19 cellular contexts compared by ENCODE assay signal in genomic region chr15:42104095-42104891, GRCh38. TPM values are rescaled to one million over a fixed set of nuclear protein-coding genes. Genes with fewer than 3 reads are reported as not detected.
"Had no signal": no experiment of that assay in that cellular context is flagged by ENCODE, and none has a peak within 500 bp of the region (broad histone marks: within the 10 kb centered on the region; RNA-seq: fewer than 3 reads in every experiment).

No MANE protein-coding gene starts in this region.

- DNase-seq: activated CD8-positive, alpha-beta memory T cell treated with anti-CD3 and anti-CD28 coated beads, Interleukin-2, amount 10 ng/mL, durations not matched to agents 7 days and 5 days; activated gamma-delta T cell; activated naive CD8-positive, alpha-beta T cell treated with anti-CD3 and anti-CD28 coated beads, Interleukin-2, amount 10 ng/mL, durations not matched to agents 7 days and 5 days; activated T-cell treated with anti-CD3 and anti-CD28 coated beads, Interleukin-2, amount 50 U/mL, for 24 hours; effector CD8-positive, alpha-beta T cell; hypothalamus; naive thymus-derived CD4-positive, alpha-beta T cell; right lobe of liver; stimulated activated CD4-positive, alpha-beta T cell treated with anti-CD3 and anti-CD28 coated beads, Interleukin-12 subunit alpha, Interleukin-12 subunit beta, amount 100 ng/mL, for 4 hours; stimulated activated CD4-positive, alpha-beta T cell treated with anti-CD3 and anti-CD28 coated beads, Interleukin-2, amount 100 ng/mL, for 48 hours; stimulated activated naive CD4-positive, alpha-beta T cell treated with Interleukin-2 at 50 U/mL for 16 hours; SW 1271; upper lobe of left lung had no signal

- H3K36me3 ChIP-seq: prostate gland, right lobe of liver, suprapubic skin, upper lobe of left lung had no signal

- H3K9me3 ChIP-seq: prostate gland, right lobe of liver, suprapubic skin, upper lobe of left lung had no signal

- H3K27me3 ChIP-seq: right lobe of liver, suprapubic skin, upper lobe of left lung had no signal

- H3K4me1 ChIP-seq: prostate gland, right lobe of liver had no signal

- H3K4me3 ChIP-seq: coronary artery, lung, prostate gland, right lobe of liver, suprapubic skin, upper lobe of left lung had no signal

- H3K27ac ChIP-seq: coronary artery, prostate gland, right lobe of liver, suprapubic skin had no signal

RNA-seq across cellular contexts. Expression of gene PLA2G4D, which starts 9.9 kb away (rescaled TPM):
- total RNA-seq: activated CD8-positive, alpha-beta memory T cell treated with anti-CD3 and anti-CD28 coated beads, Interleukin-2, amount 10 ng/mL, durations not matched to agents 7 days and 5 days; activated naive CD8-positive, alpha-beta T cell treated with anti-CD3 and anti-CD28 coated beads, Interleukin-2, amount 10 ng/mL, durations not matched to agents 7 days and 5 days; cardiac septum; mononuclear cell; naive thymus-derived CD4-positive, alpha-beta T cell; right lobe of liver; upper lobe of left lung had no signal

RNA-seq across cellular contexts. Expression of gene PLA2G4F, which starts 52.1 kb away (rescaled TPM):
- total RNA-seq: activated CD8-positive, alpha-beta memory T cell treated with anti-CD3 and anti-CD28 coated beads, Interleukin-2, amount 10 ng/mL, durations not matched to agents 7 days and 5 days; activated naive CD8-positive, alpha-beta T cell treated with anti-CD3 and anti-CD28 coated beads, Interleukin-2, amount 10 ng/mL, durations not matched to agents 7 days and 5 days; mononuclear cell; naive thymus-derived CD4-positive, alpha-beta T cell; right lobe of liver had no signal
